In the genomic region with DNA sequence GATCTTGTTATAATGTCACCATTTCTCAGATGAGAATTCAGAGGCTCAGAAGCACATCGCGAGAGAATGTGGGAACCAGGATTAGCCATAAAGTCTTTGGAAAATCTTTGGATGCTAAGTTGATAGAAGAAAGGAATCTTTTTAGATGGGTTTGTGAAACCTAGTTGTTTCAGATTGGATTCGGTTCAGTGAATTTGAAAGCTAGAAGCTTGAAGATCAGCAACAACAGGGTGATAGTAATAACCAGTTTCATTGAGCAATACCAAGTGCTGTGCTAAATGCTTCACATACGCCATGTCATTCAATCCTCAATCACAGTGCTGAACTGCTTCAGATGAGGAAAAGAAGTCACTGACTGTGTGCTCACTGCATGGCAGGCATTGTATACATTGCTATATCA, we compare ENCODE assay signal across 16 cellular contexts. TPM values are rescaled to one million over a fixed set of nuclear protein-coding genes. Genes with fewer than 3 reads are reported as not detected.
A peak's percentile ranks its signal among the peaks of the same experiment; 100 is the strongest.
DNase-seq lines count a peak whose midpoint lies in the region; ATAC-seq and TF ChIP-seq lines count a peak whose summit lies in the region.
"Had no signal": no experiment of that assay in that cellular context is flagged by ENCODE, and none has a peak within 500 bp of the region (broad histone marks: within the 10 kb centered on the region; RNA-seq: fewer than 3 reads in every experiment).

No MANE protein-coding gene starts in this region.

- H3K9me3 ChIP-seq in right atrium auricular region (no peaks in the 10 kb centered on the region), adrenal gland (replicated peaks in 1 of 3) (no peaks in the 10 kb centered on the region)
- H3K9me3 ChIP-seq: BLaER1 treated with 17β-estradiol and CSF1 and Interleukin-3, amounts not matched to agents 10 nM and 100 nM had no signal

- 77 to 94% (median 86%) methylated on average over 4 of the region's 4 CpGs for WGBS in adrenal gland, 4 donors

- H3K4me3 ChIP-seq in right atrium auricular region (no peak overlapping the region), epithelial cell of proximal tubule (ENCODE audit: low read depth, low read length) (no peak overlapping the region), adrenal gland (no peak overlapping the region)
- H3K4me3 ChIP-seq: BLaER1 treated with 17β-estradiol and CSF1 and Interleukin-3, amounts not matched to agents 10 nM and 100 nM had no signal

- intact Hi-C loops in Right ventricle myocardium superior (cut with DNase I) (loop anchor here (5.0 kb wide), 3 partner anchors 100 to 255 kb away; no protein-coding TSS in a partner anchor), adrenal gland (cut with DNase I) (loop anchor here (5.0 kb wide), 2 partner anchors 100 to 255 kb away; no protein-coding TSS in a partner anchor)

- DNase-seq in Right ventricle myocardium superior, result no peak
- DNase-seq in right atrium auricular region (ENCODE audit: low spot score), result no peak
- DNase-seq in epithelial cell of proximal tubule (ENCODE audit: low read depth), result peak; percentile 52
- peak; percentile 81 for DNase-seq in renal cortical epithelial cell (ENCODE audit: low read depth)
- DNase-seq in LoVo (ENCODE audit: low spot score), result no peak
- DNase-seq in ureter (ENCODE audit: low spot score), result no peak
- no peak for DNase-seq in adrenal gland
- DNase-seq in activated CD4-positive, alpha-beta T cell treated with anti-CD3 and anti-CD28 coated beads, Interleukin-2, amount 50 U/mL, for 4 hours, result no peak
- DNase-seq: CD8-positive, alpha-beta memory T cell; DMS79 treated with DMSO at 0.1 percent for 48 hours; NCI-H1436 treated with DMSO at 0.1 percent for 48 hours; NCI-H2029 treated with DMSO at 0.1 percent for 48 hours; NCI-H510A; SIG-M5 had no signal

- H3K27ac ChIP-seq in right atrium auricular region (no peak overlapping the region), adrenal gland (no peak overlapping the region)
- H3K27ac ChIP-seq: BLaER1 treated with 17β-estradiol and CSF1 and Interleukin-3, amounts not matched to agents 10 nM and 100 nM; HL-60 had no signal

- H3K27me3 ChIP-seq in right atrium auricular region (no peaks in the 10 kb centered on the region), adrenal gland (no peaks in the 10 kb centered on the region)
- H3K27me3 ChIP-seq: BLaER1 treated with 17β-estradiol and CSF1 and Interleukin-3, amounts not matched to agents 10 nM and 100 nM had no signal

- H3K36me3 ChIP-seq in right atrium auricular region (no peaks in the 10 kb centered on the region), adrenal gland (replicated peaks in 1 of 2) (no peaks in the 10 kb centered on the region)
- H3K36me3 ChIP-seq: BLaER1 treated with 17β-estradiol and CSF1 and Interleukin-3, amounts not matched to agents 10 nM and 100 nM had no signal

- ATAC-seq in Right ventricle myocardium superior (ENCODE audit: poor library complexity), result peak; percentile 27

- TF ChIP-seq POLR2A in adrenal gland (IDR thresholded peaks at IDR 0.05), result no peak

- TF ChIP-seq CTCF in right atrium auricular region (IDR thresholded peaks at IDR 0.05) (no peak), epithelial cell of proximal tubule (conservative IDR thresholded peaks at IDR 0.05; ENCODE audit: low read depth, low read length) (no peak), adrenal gland (IDR thresholded peaks at IDR 0.05) (no peak)

- no peaks in the 10 kb centered on the region for H3K4me1 ChIP-seq in right atrium auricular region
- no peaks in the 10 kb centered on the region for H3K4me1 ChIP-seq in adrenal gland (replicated peaks in 1 of 2)

RNA-seq across cellular contexts. Expression of a gene that starts 47.4 kb away (rescaled TPM):
- total RNA-seq in Right ventricle myocardium superior, result 65.5 TPM
- total RNA-seq in right atrium auricular region, result 10 to 100 TPM; 47.6 to 68.6 TPM
- total RNA-seq in epithelial cell of proximal tubule, result 40.0 and 59.7 TPM in 2 replicates
- 46.7 and 109 TPM in 2 replicates for total RNA-seq in renal cortical epithelial cell
- 28.0 TPM for total RNA-seq in ureter
- total RNA-seq in adrenal gland, result 10 to 100 TPM in 6 of 8 donors, 1 to 10 TPM in 2; 7.5 to 23.4 (median 15.2) TPM
- 1 to 10 TPM; 2.4 to 9.2 (median 4.9) TPM for polyA plus RNA-seq in adrenal gland
- polyA plus RNA-seq: CD8-positive, alpha-beta memory T cell had no signal

Comparison
In these comparisons a context has a peak if more than half of its experiments do, and no peak if none do; other contexts are left out.
1. DNase-seq: peak in epithelial cell of proximal tubule (single experiment) and renal cortical epithelial cell (single experiment); none in Right ventricle myocardium superior (single experiment), right atrium auricular region (single experiment), LoVo (single experiment), ureter (single experiment), adrenal gland (0 of 7) and activated CD4-positive, alpha-beta T cell treated with anti-CD3 and anti-CD28 coated beads, Interleukin-2, amount 50 U/mL, for 4 hours (0 of 2).